ENCODE assay signal across 8 cellular contexts in the genomic region with DNA sequence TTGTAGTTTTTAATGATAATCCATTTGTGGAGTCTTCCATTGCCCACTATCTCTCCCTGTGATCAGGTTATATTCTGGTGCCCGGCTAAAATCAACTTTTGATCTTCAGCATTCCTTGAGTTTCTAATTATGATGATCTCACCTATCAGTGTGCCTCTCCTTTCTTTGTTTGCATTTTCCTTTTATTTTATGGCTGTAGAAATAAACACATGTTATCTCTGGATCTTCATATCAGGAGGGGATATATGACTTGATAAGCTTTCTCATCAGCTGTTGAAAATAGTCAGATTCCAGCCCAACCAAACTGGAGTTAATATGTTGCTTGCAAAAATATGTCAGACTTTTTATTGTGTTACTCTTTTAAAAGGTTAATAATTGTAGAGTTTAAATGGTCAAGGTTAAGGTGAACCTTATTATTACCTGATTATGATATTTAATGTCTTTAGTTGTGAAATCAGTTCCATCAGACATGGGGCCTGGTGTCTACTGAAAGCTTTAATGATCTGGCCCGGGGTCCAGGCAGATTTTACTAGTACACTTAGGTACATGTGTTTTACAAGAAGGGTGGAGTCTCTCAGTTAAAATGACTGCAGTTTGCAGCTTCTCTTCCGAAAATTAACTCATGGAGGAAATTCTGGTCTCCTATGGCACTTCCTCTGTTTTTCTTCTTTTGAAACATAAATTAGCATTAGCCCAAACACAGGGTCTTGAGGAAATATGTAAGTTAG. TPM values are rescaled to one million over a fixed set of nuclear protein-coding genes. Genes with fewer than 3 reads are reported as not detected.
"Had no signal": no experiment of that assay in that cellular context is flagged by ENCODE, and none has a peak within 500 bp of the region (broad histone marks: within the 10 kb centered on the region; RNA-seq: fewer than 3 reads in every experiment).

No MANE protein-coding gene starts in this region.

- ATAC-seq: K562 had no signal

- H3K4me3 Mint-ChIP-seq: H9 had no signal

- H3K27ac Mint-ChIP-seq: H9 had no signal

- DNase-seq: GM23248, H9, HCEC 1CT, IMR-90, KG1 had no signal

- H3K9ac ChIP-seq: GM23248 had no signal

- H3K27ac ChIP-seq: GM23248 had no signal

- H3K4me3 ChIP-seq: GM23248, K562 had no signal

RNA-seq across cellular contexts. Expression of a gene that starts 12.8 kb away (rescaled TPM):
- total RNA-seq: GM23248, H1, H9, HT-29, IMR-90, K562 had no signal
- polyA plus RNA-seq: GM23248, H1, IMR-90, K562 had no signal

RNA-seq across cellular contexts. Expression of a gene that starts 19.3 kb away (rescaled TPM):
- total RNA-seq: GM23248, H1, H9, HT-29, IMR-90, K562 had no signal
- polyA plus RNA-seq: GM23248, H1, IMR-90, K562 had no signal

RNA-seq across cellular contexts. Expression of a gene that starts 50.1 kb away (rescaled TPM):
- total RNA-seq: GM23248, H1, H9, HT-29, IMR-90, K562 had no signal
- polyA plus RNA-seq: GM23248, H1, IMR-90, K562 had no signal

RNA-seq across cellular contexts. Expression of a gene that starts 54.1 kb away (rescaled TPM):
- total RNA-seq: GM23248, H1, H9, HT-29, IMR-90, K562 had no signal
- polyA plus RNA-seq: GM23248, H1, IMR-90, K562 had no signal
